Comparison of ENCODE assay signal across 9 cellular contexts in the genomic region with DNA sequence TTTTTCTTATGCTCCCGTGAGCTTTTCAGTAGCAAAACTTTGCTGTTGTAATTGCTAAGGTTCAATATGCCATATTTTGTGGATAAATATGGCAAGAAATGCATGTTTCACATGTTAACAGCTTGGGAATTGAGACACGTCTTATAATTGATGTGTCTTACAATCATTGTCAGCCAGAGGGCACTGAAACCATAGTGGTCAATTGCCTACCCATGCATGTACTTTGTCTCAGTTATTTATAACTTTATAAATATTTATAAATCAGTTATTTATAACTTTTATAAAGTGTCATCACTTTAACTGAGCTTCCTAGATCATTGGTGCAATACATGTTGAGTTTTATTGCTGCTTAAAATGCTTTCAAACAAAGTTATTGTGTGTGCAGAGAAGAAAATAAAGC.
DNase-seq lines count a peak whose midpoint lies in the region; TF ChIP-seq lines count a peak whose summit lies in the region.
"Had no signal": no experiment of that assay in that cellular context is flagged by ENCODE, and none has a peak within 500 bp of the region (broad histone marks: within the 10 kb centered on the region; RNA-seq: fewer than 3 reads in every experiment).

No MANE protein-coding gene starts in this region.

- H3K4me1 Mint-ChIP-seq in activated naive CD4-positive, alpha-beta T cell treated with anti-CD3 and anti-CD28 coated beads for 36 hours (ENCODE audit: low read depth), result no peaks in the 10 kb centered on the region

- no peak overlapping the region for H3K27ac Mint-ChIP-seq in activated naive CD4-positive, alpha-beta T cell treated with anti-CD3 and anti-CD28 coated beads for 36 hours

- H3K36me3 Mint-ChIP-seq in activated naive CD4-positive, alpha-beta T cell treated with anti-CD3 and anti-CD28 coated beads for 36 hours (ENCODE audit: low read depth), result peaks cover 1% of the 10 kb centered on the region

- CTCF ChIA-PET in activated naive CD4-positive, alpha-beta T cell treated with anti-CD3 and anti-CD28 coated beads for 36 hours (lab: Charles Lee), result interaction anchor here (0.7 to 4.5 kb wide), 8 partner anchors 209 to 347 kb away, joined by 3 to 20 read pairs (median 4); no protein-coding TSS in a partner anchor

- intact Hi-C loops in activated naive CD4-positive, alpha-beta T cell treated with anti-CD3 and anti-CD28 coated beads for 36 hours (cut with micrococcal nuclease), result loop anchor here (2.0 to 5.0 kb wide), 3 partner anchors 249 to 347 kb away; no protein-coding TSS in a partner anchor

- no peak overlapping the region for H3K4me3 ChIP-seq in astrocyte of the cerebellum (ENCODE audit: low read depth, low read length)
- H3K4me3 ChIP-seq: HAP-1 had no signal

- DNase-seq in activated naive CD4-positive, alpha-beta T cell treated with anti-CD3 and anti-CD28 coated beads for 36 hours, result peak; percentile 49
- no peak for DNase-seq in activated naive CD4-positive, alpha-beta T cell (lab: John Stamatoyannopoulos, UW)
- DNase-seq in KG1 (lab: John Stamatoyannopoulos, UW), result peak; percentile 15
- DNase-seq in astrocyte of the cerebellum (ENCODE audit: low read depth), result peak; percentile 26
- DNase-seq in kidney glomerular epithelial cell (lab: John Stamatoyannopoulos, UW), result peak; percentile 23
- DNase-seq in NCI-H146 treated with DMSO at 0.1 percent for 48 hours (lab: John Stamatoyannopoulos, UW; ENCODE audit: unreplicated experiment), result no peak
- DNase-seq in cerebellar nuclear complex (lab: John Stamatoyannopoulos, UW), result no peak
- no peak for DNase-seq in mucosa of gallbladder (ENCODE audit: low spot score)

- no peak overlapping the region for H3K4me3 Mint-ChIP-seq in activated naive CD4-positive, alpha-beta T cell treated with anti-CD3 and anti-CD28 coated beads for 36 hours

- no peaks in the 10 kb centered on the region for H3K27me3 Mint-ChIP-seq in activated naive CD4-positive, alpha-beta T cell treated with anti-CD3 and anti-CD28 coated beads for 36 hours (ENCODE audit: low read depth)

- peak; percentile 48 for TF ChIP-seq CTCF in astrocyte of the cerebellum (IDR thresholded peaks at IDR 0.05; ENCODE audit: low read depth, low read length, missing control alignments)

- peaks cover 3% of the 10 kb centered on the region for H3K9me3 Mint-ChIP-seq in activated naive CD4-positive, alpha-beta T cell treated with anti-CD3 and anti-CD28 coated beads for 36 hours

- in situ Hi-C loops in astrocyte of the cerebellum (cut with HindIII; ENCODE audit: low sequenced_read_pairs), result loop anchor here (5.0 kb wide), 1 partner anchor 267 kb away; no protein-coding TSS in a partner anchor

Comparison
In these comparisons a context has a peak if more than half of its experiments do, and no peak if none do; other contexts are left out.
1. DNase-seq: peak in activated naive CD4-positive, alpha-beta T cell treated with anti-CD3 and anti-CD28 coated beads for 36 hours (single experiment), KG1 (single experiment), astrocyte of the cerebellum (single experiment) and kidney glomerular epithelial cell (single experiment); none in activated naive CD4-positive, alpha-beta T cell (0 of 4), NCI-H146 treated with DMSO at 0.1 percent for 48 hours (single experiment), cerebellar nuclear complex (0 of 2) and mucosa of gallbladder (single experiment).